1 cellular context compared by ENCODE assay signal in the genomic region with DNA sequence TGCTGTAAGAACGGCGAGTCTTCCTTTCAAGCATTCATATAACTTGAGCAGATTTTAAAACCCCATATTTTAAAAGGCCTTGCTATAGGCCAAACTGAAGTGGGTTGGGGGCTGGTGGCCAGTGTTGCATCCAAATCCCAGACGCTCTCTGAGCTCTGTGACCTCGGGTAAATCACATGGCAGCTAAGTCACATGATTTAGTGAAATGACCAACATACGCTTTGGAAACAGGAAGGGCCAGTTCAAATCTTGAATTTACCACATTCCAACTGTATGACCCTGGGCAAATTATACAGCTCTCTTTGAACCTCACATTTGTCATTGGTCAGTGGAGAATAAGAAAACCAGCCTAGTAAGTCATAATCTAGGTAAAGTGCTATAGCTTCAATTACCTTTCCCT.
TF ChIP-seq lines count a peak whose summit lies in the region.

No MANE protein-coding gene starts in this region.

TF ChIP-seq in GM23338, 12 proteins besides CTCF, POLR2A, EP300 and RAD21 (continued from another document):
- TF ChIP-seq, protein P1, sequence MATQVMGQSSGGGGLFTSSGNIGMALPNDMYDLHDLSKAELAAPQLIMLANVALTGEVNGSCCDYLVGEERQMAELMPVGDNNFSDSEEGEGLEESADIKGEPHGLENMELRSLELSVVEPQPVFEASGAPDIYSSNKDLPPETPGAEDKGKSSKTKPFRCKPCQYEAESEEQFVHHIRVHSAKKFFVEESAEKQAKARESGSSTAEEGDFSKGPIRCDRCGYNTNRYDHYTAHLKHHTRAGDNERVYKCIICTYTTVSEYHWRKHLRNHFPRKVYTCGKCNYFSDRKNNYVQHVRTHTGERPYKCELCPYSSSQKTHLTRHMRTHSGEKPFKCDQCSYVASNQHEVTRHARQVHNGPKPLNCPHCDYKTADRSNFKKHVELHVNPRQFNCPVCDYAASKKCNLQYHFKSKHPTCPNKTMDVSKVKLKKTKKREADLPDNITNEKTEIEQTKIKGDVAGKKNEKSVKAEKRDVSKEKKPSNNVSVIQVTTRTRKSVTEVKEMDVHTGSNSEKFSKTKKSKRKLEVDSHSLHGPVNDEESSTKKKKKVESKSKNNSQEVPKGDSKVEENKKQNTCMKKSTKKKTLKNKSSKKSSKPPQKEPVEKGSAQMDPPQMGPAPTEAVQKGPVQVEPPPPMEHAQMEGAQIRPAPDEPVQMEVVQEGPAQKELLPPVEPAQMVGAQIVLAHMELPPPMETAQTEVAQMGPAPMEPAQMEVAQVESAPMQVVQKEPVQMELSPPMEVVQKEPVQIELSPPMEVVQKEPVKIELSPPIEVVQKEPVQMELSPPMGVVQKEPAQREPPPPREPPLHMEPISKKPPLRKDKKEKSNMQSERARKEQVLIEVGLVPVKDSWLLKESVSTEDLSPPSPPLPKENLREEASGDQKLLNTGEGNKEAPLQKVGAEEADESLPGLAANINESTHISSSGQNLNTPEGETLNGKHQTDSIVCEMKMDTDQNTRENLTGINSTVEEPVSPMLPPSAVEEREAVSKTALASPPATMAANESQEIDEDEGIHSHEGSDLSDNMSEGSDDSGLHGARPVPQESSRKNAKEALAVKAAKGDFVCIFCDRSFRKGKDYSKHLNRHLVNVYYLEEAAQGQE (IDR thresholded peaks at IDR 0.05; ENCODE audit: unreplicated experiment) = no peak
- TF ChIP-seq ZNF114 (CRISPR knock-in tag; IDR thresholded peaks at IDR 0.05) (no peak), NANOG (IDR thresholded peaks at IDR 0.05; ENCODE audit: borderline replicate concordance) (no peak), ZNF331 (CRISPR knock-in tag; IDR thresholded peaks at IDR 0.05; ENCODE audit: low read depth) (no peak), EZH2phosphoT487 (IDR thresholded peaks at IDR 0.05; ENCODE audit: unreplicated experiment) (no peak), JUNB (IDR thresholded peaks at IDR 0.05; ENCODE audit: unreplicated experiment) (no peak)
- TF ChIP-seq, protein P2, sequence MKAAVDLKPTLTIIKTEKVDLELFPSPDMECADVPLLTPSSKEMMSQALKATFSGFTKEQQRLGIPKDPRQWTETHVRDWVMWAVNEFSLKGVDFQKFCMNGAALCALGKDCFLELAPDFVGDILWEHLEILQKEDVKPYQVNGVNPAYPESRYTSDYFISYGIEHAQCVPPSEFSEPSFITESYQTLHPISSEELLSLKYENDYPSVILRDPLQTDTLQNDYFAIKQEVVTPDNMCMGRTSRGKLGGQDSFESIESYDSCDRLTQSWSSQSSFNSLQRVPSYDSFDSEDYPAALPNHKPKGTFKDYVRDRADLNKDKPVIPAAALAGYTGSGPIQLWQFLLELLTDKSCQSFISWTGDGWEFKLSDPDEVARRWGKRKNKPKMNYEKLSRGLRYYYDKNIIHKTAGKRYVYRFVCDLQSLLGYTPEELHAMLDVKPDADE (IDR thresholded peaks at IDR 0.05) = no peak
- TF ChIP-seq, protein P3, sequence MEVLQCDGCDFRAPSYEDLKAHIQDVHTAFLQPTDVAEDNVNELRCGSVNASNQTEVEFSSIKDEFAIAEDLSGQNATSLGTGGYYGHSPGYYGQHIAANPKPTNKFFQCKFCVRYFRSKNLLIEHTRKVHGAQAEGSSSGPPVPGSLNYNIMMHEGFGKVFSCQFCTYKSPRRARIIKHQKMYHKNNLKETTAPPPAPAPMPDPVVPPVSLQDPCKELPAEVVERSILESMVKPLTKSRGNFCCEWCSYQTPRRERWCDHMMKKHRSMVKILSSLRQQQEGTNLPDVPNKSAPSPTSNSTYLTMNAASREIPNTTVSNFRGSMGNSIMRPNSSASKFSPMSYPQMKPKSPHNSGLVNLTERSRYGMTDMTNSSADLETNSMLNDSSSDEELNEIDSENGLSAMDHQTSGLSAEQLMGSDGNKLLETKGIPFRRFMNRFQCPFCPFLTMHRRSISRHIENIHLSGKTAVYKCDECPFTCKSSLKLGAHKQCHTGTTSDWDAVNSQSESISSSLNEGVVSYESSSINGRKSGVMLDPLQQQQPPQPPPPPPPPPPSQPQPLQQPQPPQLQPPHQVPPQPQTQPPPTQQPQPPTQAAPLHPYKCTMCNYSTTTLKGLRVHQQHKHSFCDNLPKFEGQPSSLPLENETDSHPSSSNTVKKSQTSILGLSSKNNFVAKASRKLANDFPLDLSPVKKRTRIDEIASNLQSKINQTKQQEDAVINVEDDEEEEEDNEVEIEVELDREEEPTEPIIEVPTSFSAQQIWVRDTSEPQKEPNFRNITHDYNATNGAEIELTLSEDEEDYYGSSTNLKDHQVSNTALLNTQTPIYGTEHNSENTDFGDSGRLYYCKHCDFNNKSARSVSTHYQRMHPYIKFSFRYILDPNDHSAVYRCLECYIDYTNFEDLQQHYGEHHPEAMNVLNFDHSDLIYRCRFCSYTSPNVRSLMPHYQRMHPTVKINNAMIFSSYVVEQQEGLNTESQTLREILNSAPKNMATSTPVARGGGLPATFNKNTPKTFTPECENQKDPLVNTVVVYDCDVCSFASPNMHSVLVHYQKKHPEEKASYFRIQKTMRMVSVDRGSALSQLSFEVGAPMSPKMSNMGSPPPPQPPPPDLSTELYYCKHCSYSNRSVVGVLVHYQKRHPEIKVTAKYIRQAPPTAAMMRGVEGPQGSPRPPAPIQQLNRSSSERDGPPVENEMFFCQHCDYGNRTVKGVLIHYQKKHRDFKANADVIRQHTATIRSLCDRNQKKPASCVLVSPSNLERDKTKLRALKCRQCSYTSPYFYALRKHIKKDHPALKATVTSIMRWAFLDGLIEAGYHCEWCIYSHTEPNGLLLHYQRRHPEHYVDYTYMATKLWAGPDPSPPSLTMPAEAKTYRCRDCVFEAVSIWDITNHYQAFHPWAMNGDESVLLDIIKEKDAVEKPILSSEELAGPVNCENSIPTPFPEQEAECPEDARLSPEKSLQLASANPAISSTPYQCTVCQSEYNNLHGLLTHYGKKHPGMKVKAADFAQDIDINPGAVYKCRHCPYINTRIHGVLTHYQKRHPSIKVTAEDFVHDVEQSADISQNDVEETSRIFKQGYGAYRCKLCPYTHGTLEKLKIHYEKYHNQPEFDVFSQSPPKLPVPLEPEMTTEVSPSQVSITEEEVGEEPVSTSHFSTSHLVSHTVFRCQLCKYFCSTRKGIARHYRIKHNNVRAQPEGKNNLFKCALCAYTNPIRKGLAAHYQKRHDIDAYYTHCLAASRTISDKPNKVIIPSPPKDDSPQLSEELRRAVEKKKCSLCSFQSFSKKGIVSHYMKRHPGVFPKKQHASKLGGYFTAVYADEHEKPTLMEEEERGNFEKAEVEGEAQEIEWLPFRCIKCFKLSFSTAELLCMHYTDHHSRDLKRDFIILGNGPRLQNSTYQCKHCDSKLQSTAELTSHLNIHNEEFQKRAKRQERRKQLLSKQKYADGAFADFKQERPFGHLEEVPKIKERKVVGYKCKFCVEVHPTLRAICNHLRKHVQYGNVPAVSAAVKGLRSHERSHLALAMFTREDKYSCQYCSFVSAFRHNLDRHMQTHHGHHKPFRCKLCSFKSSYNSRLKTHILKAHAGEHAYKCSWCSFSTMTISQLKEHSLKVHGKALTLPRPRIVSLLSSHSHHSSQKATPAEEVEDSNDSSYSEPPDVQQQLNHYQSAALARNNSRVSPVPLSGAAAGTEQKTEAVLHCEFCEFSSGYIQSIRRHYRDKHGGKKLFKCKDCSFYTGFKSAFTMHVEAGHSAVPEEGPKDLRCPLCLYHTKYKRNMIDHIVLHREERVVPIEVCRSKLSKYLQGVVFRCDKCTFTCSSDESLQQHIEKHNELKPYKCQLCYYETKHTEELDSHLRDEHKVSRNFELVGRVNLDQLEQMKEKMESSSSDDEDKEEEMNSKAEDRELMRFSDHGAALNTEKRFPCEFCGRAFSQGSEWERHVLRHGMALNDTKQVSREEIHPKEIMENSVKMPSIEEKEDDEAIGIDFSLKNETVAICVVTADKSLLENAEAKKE (CRISPR knock-in tag; IDR thresholded peaks at IDR 0.05) = no peak
